ENCODE assay signal across 9 cellular contexts in genomic region chr7:148986737-148987009, GRCh38. TPM values are rescaled to one million over a fixed set of nuclear protein-coding genes. Genes with fewer than 3 reads are reported as not detected.
DNase-seq lines count a peak whose midpoint lies in the region; ATAC-seq and TF ChIP-seq lines count a peak whose summit lies in the region.
"Had no signal": no experiment of that assay in that cellular context is flagged by ENCODE, and none has a peak within 500 bp of the region (broad histone marks: within the 10 kb centered on the region; RNA-seq: fewer than 3 reads in every experiment).

No MANE protein-coding gene starts in this region.

- peak overlapping the region; percentile 96 for H3K27ac Mint-ChIP-seq in Calu3 (ENCODE audit: unreplicated experiment)
- peak overlapping the region; percentile 93 for H3K27ac Mint-ChIP-seq in central memory CD8-positive, alpha-beta T cell (ENCODE audit: low read depth)

- no peaks in the 10 kb centered on the region for H3K9me2 ChIP-seq in Loucy (replicated peaks; ENCODE audit: low read depth, low read length)

- CTCF ChIA-PET in Calu3 (lab: Charles Lee): interaction anchor here (0.7 kb wide), 1 partner anchor 111 kb away, joined by 8 read pairs; no protein-coding TSS in a partner anchor

- H3K36me3 Mint-ChIP-seq in Calu3 (ENCODE audit: insufficient read depth, unreplicated experiment): peaks cover 29% of the 10 kb centered on the region
- H3K36me3 Mint-ChIP-seq in central memory CD8-positive, alpha-beta T cell (ENCODE audit: insufficient read depth): peaks cover 43% of the 10 kb centered on the region

- peaks cover 16% of the 10 kb centered on the region for H3F3A ChIP-seq in Loucy (ENCODE audit: low read depth)

- no peak for DNase-seq in Calu3
- DNase-seq in central memory CD8-positive, alpha-beta T cell (ENCODE audit: low spot score in 2 of 2): no peak
- DNase-seq in osteoblast (ENCODE audit: insufficient read length, low spot score, missing footprints): no peak
- DNase-seq in activated CD4-positive, CD25-positive, alpha-beta regulatory T cell (lab: John Stamatoyannopoulos, UW): no peak
- no peak for DNase-seq in activated gamma-delta T cell treated with Interleukin-2 at 50 U/mL for 16 hours
- no peak for DNase-seq in C1 segment of cervical spinal cord (lab: John Stamatoyannopoulos, UW)

- no TSS peak for BruUV-seq in Calu3 (replicated peaks; lab: Mats Ljungman, UMichigan)

- H3K9me3 ChIP-seq in Loucy (ENCODE audit: insufficient read depth, low read depth, low read length) (no peaks in the 10 kb centered on the region), osteoblast (ENCODE audit: low read depth, low read length) (no peaks in the 10 kb centered on the region)
- H3K9me3 ChIP-seq: left lung had no signal

- H3K9me3 Mint-ChIP-seq in Calu3 (ENCODE audit: low read depth, unreplicated experiment): no peaks in the 10 kb centered on the region
- peaks cover under 1% of the 10 kb centered on the region for H3K9me3 Mint-ChIP-seq in central memory CD8-positive, alpha-beta T cell

- H3K27ac ChIP-seq in osteoblast (ENCODE audit: low read depth, low read length): no peak overlapping the region

- no peaks in the 10 kb centered on the region for H3K79me2 ChIP-seq in Loucy (ENCODE audit: insufficient read depth, low read length)
- H3K79me2 ChIP-seq in osteoblast (ENCODE audit: insufficient read depth, low read length): no peaks in the 10 kb centered on the region

- H3K27me3 Mint-ChIP-seq in Calu3 (ENCODE audit: unreplicated experiment): peaks cover 4% of the 10 kb centered on the region
- H3K27me3 Mint-ChIP-seq in central memory CD8-positive, alpha-beta T cell: no peaks in the 10 kb centered on the region

- ATAC-seq in central memory CD8-positive, alpha-beta T cell (replicated peaks; ENCODE audit: extremely low read depth, poor library complexity, severe bottlenecking): no peak
- no peak for ATAC-seq in HG03520 (IDR thresholded peaks at IDR 0.05; ENCODE audit: unreplicated experiment)

- peak overlapping the region; percentile 78 for H3K4me2 ChIP-seq in Loucy (ENCODE audit: low read depth, low read length, poor library complexity, severe bottlenecking)
- H3K4me2 ChIP-seq in osteoblast (ENCODE audit: insufficient read depth, low read length): peak overlapping the region; percentile 99

- peak overlapping the region; percentile 81 for H3K4me3 ChIP-seq in Loucy (ENCODE audit: low read length, poor library complexity, severe bottlenecking)
- H3K4me3 ChIP-seq in osteoblast (ENCODE audit: insufficient read depth, low read length): no peak overlapping the region

- H3K4me1 ChIP-seq in Loucy (ENCODE audit: insufficient read depth, low read length, poor library complexity, severe bottlenecking) (peaks cover 19% of the 10 kb centered on the region), osteoblast (ENCODE audit: insufficient read depth, low read length) (peaks cover 19% of the 10 kb centered on the region)

- peaks cover 33% of the 10 kb centered on the region for H3K4me1 Mint-ChIP-seq in Calu3 (ENCODE audit: low read depth, unreplicated experiment)
- H3K4me1 Mint-ChIP-seq in central memory CD8-positive, alpha-beta T cell: peaks cover 52% of the 10 kb centered on the region

- H3K27me3 ChIP-seq in Loucy (ENCODE audit: insufficient read depth, low read length, poor library complexity, severe bottlenecking) (no peaks in the 10 kb centered on the region), osteoblast (ENCODE audit: insufficient read depth, low read length) (peaks cover 8% of the 10 kb centered on the region)

- H3K36me3 ChIP-seq in Loucy (ENCODE audit: insufficient read depth, low read length): no peaks in the 10 kb centered on the region
- H3K36me3 ChIP-seq in osteoblast (ENCODE audit: insufficient read depth, low read length): no peaks in the 10 kb centered on the region
- H3K36me3 ChIP-seq: left lung had no signal

- TF ChIP-seq CTCF in Calu3 (IDR thresholded peaks at IDR 0.05; ENCODE audit: unreplicated experiment) (no peak), Loucy (conservative IDR thresholded peaks at IDR 0.05; ENCODE audit: low read length) (no peak), osteoblast (IDR thresholded peaks at IDR 0.05; ENCODE audit: extremely low read depth, low read depth, low read length) (no peak)

- peak overlapping the region; percentile 99 for H3K4me3 Mint-ChIP-seq in Calu3 (ENCODE audit: low read depth, unreplicated experiment)
- H3K4me3 Mint-ChIP-seq in central memory CD8-positive, alpha-beta T cell: peak overlapping the region; percentile 99

- no peak overlapping the region for H3K9ac ChIP-seq in Loucy (ENCODE audit: low read depth, low read length, poor library complexity, severe bottlenecking)

- intact Hi-C loops in Calu3 (cut with micrococcal nuclease; ENCODE audit: unreplicated experiment): no loop called here

- H4K20me1 ChIP-seq in Loucy (ENCODE audit: insufficient read depth, low read length, poor library complexity, severe bottlenecking) (no peaks in the 10 kb centered on the region), osteoblast (ENCODE audit: insufficient read depth, low read length) (no peaks in the 10 kb centered on the region)

- H2AFZ ChIP-seq in Loucy (ENCODE audit: low read length) (no peak overlapping the region), osteoblast (ENCODE audit: low read length) (no peak overlapping the region)

RNA-seq across cellular contexts. Expression of gene PDIA4, which starts 41.6 kb away (rescaled TPM):
- total RNA-seq in Calu3 (2022) (332 and 351 TPM in 2 replicates), osteoblast (216 and 220 TPM in 2 replicates)
